ENCODE assay signal across 1 cellular context in the genomic region with DNA sequence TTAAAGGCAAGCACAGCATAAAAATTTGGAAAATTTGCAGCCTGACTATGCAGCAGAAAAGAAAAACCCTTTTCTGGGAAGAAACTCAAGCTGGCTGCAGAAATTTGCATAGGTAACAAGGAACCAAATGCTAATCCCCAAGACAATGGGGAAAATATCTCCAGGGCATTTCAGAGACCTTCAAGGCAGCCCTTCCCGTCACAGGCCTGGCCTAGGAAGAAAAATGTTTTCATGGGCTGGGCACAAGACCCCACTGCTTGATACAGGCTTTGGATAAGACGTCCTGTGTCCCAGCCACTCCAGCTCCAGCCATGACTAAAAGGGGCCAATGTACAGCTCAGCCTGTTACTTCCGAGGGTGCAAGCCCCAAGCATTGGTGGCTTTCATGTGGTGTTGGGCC.
TF ChIP-seq lines count a peak whose summit lies in the region.

No MANE protein-coding gene starts in this region.

TF ChIP-seq in H1, 55 proteins besides CTCF, POLR2A, EP300 and RAD21 (continued from another document):
- TF ChIP-seq, protein P1, sequence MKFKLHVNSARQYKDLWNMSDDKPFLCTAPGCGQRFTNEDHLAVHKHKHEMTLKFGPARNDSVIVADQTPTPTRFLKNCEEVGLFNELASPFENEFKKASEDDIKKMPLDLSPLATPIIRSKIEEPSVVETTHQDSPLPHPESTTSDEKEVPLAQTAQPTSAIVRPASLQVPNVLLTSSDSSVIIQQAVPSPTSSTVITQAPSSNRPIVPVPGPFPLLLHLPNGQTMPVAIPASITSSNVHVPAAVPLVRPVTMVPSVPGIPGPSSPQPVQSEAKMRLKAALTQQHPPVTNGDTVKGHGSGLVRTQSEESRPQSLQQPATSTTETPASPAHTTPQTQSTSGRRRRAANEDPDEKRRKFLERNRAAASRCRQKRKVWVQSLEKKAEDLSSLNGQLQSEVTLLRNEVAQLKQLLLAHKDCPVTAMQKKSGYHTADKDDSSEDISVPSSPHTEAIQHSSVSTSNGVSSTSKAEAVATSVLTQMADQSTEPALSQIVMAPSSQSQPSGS (IDR thresholded peaks at IDR 0.05; ENCODE audit: low read length), result no peak
- no peak for TF ChIP-seq RXRA (IDR thresholded peaks at IDR 0.05; ENCODE audit: insufficient read depth, low read depth, low read length)
- TF ChIP-seq SP2 (IDR thresholded peaks at IDR 0.05; ENCODE audit: low read length), result no peak
- TF ChIP-seq NRF1 (IDR thresholded peaks at IDR 0.05; ENCODE audit: low read depth, low read length), result no peak
- no peak for TF ChIP-seq SUZ12 (IDR thresholded peaks at IDR 0.05; ENCODE audit: low read length)
- no peak for TF ChIP-seq HDAC2 (IDR thresholded peaks at IDR 0.05; ENCODE audit: borderline replicate concordance in 1 of 2, low read depth in 2 of 2, low read length in 2 of 2)
- no peak for TF ChIP-seq SIN3A (conservative IDR thresholded peaks at IDR 0.05 in 1 of 2, IDR thresholded peaks at IDR 0.05 in 1 of 2; ENCODE audit: low read depth in 1 of 2, low read length in 2 of 2)
- TF ChIP-seq SIRT6 (IDR thresholded peaks at IDR 0.05; ENCODE audit: low read length), result no peak
- TF ChIP-seq CBX5 (IDR thresholded peaks at IDR 0.05; ENCODE audit: low read depth, low read length), result no peak
- TF ChIP-seq KDM1A (IDR thresholded peaks at IDR 0.05; ENCODE audit: borderline replicate concordance, low read length), result no peak
